ENCODE assay signal across 1 cellular context in genomic region chr10:16843252-16843870, GRCh38.
TF ChIP-seq lines count a peak whose summit lies in the region.

No MANE protein-coding gene starts in this region.

TF ChIP-seq in GM12878, 131 proteins besides CTCF, POLR2A, EP300 and RAD21:
- TF ChIP-seq TAF1 (IDR thresholded peaks at IDR 0.05; ENCODE audit: borderline replicate concordance, low read depth, low read length), result no peak
- TF ChIP-seq IRF4 (IDR thresholded peaks at IDR 0.05; ENCODE audit: low read depth, low read length), result no peak
- no peak for TF ChIP-seq RFX5 (IDR thresholded peaks at IDR 0.05; ENCODE audit: low read depth, low read length)
- peak; percentile 46; the same call in 1 of the 2 replicates for TF ChIP-seq SMC3 (IDR thresholded peaks at IDR 0.05; ENCODE audit: borderline replicate concordance, low read length)
- no peak for TF ChIP-seq MYC (IDR thresholded peaks at IDR 0.05; ENCODE audit: insufficient read depth, insufficient read length, insufficient replicate concordance, low read length, severe bottlenecking)
- TF ChIP-seq ZZZ3 (IDR thresholded peaks at IDR 0.05; ENCODE audit: control insufficient read depth, insufficient read length, low read depth), result no peak
- TF ChIP-seq PML (IDR thresholded peaks at IDR 0.05; ENCODE audit: low read length), result no peak
- TF ChIP-seq NRF1 (conservative IDR thresholded peaks at IDR 0.05; ENCODE audit: low read depth, low read length), result no peak
